In genomic region chr9:113946496-113947115, GRCh38 we compare ENCODE assay signal across 24 cellular contexts.
"Had no signal": no experiment of that assay in that cellular context is flagged by ENCODE, and none has a peak within 500 bp of the region (broad histone marks: within the 10 kb centered on the region; RNA-seq: fewer than 3 reads in every experiment).

No MANE protein-coding gene starts in this region.

- DNase-seq: activated CD4-positive, alpha-beta memory T cell treated with anti-CD3 and anti-CD28 coated beads for 36 hours; activated CD4-positive, alpha-beta T cell treated with anti-CD3 and anti-CD28 coated beads, Interleukin-2, amount 10 ng/mL, durations not matched to agents 7 days and 5 days; activated CD4-positive, CD25-positive, alpha-beta regulatory T cell; activated gamma-delta T cell treated with Interleukin-2 at 50 U/mL for 16 hours; activated naive CD4-positive, alpha-beta T cell treated with anti-CD3 and anti-CD28 coated beads, Interleukin-2, amount 10 ng/mL, durations not matched to agents 7 days and 5 days; activated naive CD8-positive, alpha-beta T cell treated with anti-CD3 and anti-CD28 coated beads for 36 hours; activated T-cell treated with anti-CD3 and anti-CD28 coated beads, Interleukin-2, amount 50 U/mL, for 72 hours; anterior cingulate cortex; caudate nucleus; KG1; NCI-H1092; NCI-H1417; NCI-H1930; NCI-H2171; NCI-H226; NCI-H510A; NCI-H526 treated with DMSO at 0.1 percent for 48 hours; NCI-H82; SIG-M5; T-cell; T-helper 2 cell; T1000 had no signal

- H3K9me3 Mint-ChIP-seq: activated CD4-positive, alpha-beta memory T cell treated with anti-CD3 and anti-CD28 coated beads for 36 hours; activated CD4-positive, alpha-beta T cell treated with anti-CD3 and anti-CD28 coated beads, Interleukin-2, amount 10 ng/mL, durations not matched to agents 7 days and 5 days; activated naive CD4-positive, alpha-beta T cell treated with anti-CD3 and anti-CD28 coated beads, Interleukin-2, amount 10 ng/mL, durations not matched to agents 7 days and 5 days; activated naive CD8-positive, alpha-beta T cell treated with anti-CD3 and anti-CD28 coated beads for 36 hours; activated T-cell treated with anti-CD3 and anti-CD28 coated beads, Interleukin-2, amount 50 U/mL, for 72 hours; activated T-helper 2 cell treated with anti-CD3 and anti-CD28 coated beads, Interferon-gamma antibody, Interleukin-2, Interleukin-4, amounts not matched to agents 10 μg/mL and 5 μg/mL and 100 μg/mL, durations not matched to agents 14 hours and 24 hours and 36 hours; T-cell had no signal

- H3K4me1 Mint-ChIP-seq: activated CD4-positive, alpha-beta T cell treated with anti-CD3 and anti-CD28 coated beads, Interleukin-2, amount 10 ng/mL, durations not matched to agents 7 days and 5 days; activated naive CD4-positive, alpha-beta T cell treated with anti-CD3 and anti-CD28 coated beads, Interleukin-2, amount 10 ng/mL, durations not matched to agents 7 days and 5 days; activated naive CD8-positive, alpha-beta T cell treated with anti-CD3 and anti-CD28 coated beads for 36 hours; T-cell had no signal

- H3K27me3 Mint-ChIP-seq: activated naive CD8-positive, alpha-beta T cell treated with anti-CD3 and anti-CD28 coated beads for 36 hours had no signal

- ATAC-seq: activated T-cell treated with anti-CD3 and anti-CD28 coated beads, Interleukin-2, amount 50 U/mL, for 72 hours; T-cell had no signal

- H3K4me3 Mint-ChIP-seq: activated CD4-positive, alpha-beta memory T cell treated with anti-CD3 and anti-CD28 coated beads for 36 hours; activated CD4-positive, alpha-beta T cell treated with anti-CD3 and anti-CD28 coated beads, Interleukin-2, amount 10 ng/mL, durations not matched to agents 7 days and 5 days; activated naive CD4-positive, alpha-beta T cell treated with anti-CD3 and anti-CD28 coated beads, Interleukin-2, amount 10 ng/mL, durations not matched to agents 7 days and 5 days; activated naive CD8-positive, alpha-beta T cell treated with anti-CD3 and anti-CD28 coated beads for 36 hours; activated T-cell treated with anti-CD3 and anti-CD28 coated beads, Interleukin-2, amount 50 U/mL, for 72 hours; T-cell had no signal

- H3K27ac ChIP-seq: SK-N-MC had no signal

- H3K4me3 ChIP-seq: SK-N-MC had no signal

- H3K36me3 Mint-ChIP-seq: activated CD4-positive, alpha-beta memory T cell treated with anti-CD3 and anti-CD28 coated beads for 36 hours; activated naive CD4-positive, alpha-beta T cell treated with anti-CD3 and anti-CD28 coated beads, Interleukin-2, amount 10 ng/mL, durations not matched to agents 7 days and 5 days; activated naive CD8-positive, alpha-beta T cell treated with anti-CD3 and anti-CD28 coated beads for 36 hours; T-cell had no signal

- H3K27ac Mint-ChIP-seq: activated CD4-positive, alpha-beta memory T cell treated with anti-CD3 and anti-CD28 coated beads for 36 hours; activated CD4-positive, alpha-beta T cell treated with anti-CD3 and anti-CD28 coated beads, Interleukin-2, amount 10 ng/mL, durations not matched to agents 7 days and 5 days; activated naive CD4-positive, alpha-beta T cell treated with anti-CD3 and anti-CD28 coated beads, Interleukin-2, amount 10 ng/mL, durations not matched to agents 7 days and 5 days; activated naive CD8-positive, alpha-beta T cell treated with anti-CD3 and anti-CD28 coated beads for 36 hours; activated T-cell treated with anti-CD3 and anti-CD28 coated beads, Interleukin-2, amount 50 U/mL, for 72 hours; activated T-helper 2 cell treated with anti-CD3 and anti-CD28 coated beads, Interferon-gamma antibody, Interleukin-2, Interleukin-4, amounts not matched to agents 10 μg/mL and 5 μg/mL and 100 μg/mL, durations not matched to agents 14 hours and 24 hours and 36 hours; T-cell had no signal
